ENCODE assay signal across 11 cellular contexts in genomic region chr2:64951306-64951953, GRCh38.
"Had no signal": no experiment of that assay in that cellular context is flagged by ENCODE, and none has a peak within 500 bp of the region (broad histone marks: within the 10 kb centered on the region; RNA-seq: fewer than 3 reads in every experiment).

No MANE protein-coding gene starts in this region.

- H3K27me3 ChIP-seq: ovary had no signal

- H3K27ac ChIP-seq: left ventricle myocardium inferior, ovary had no signal

- H3K36me3 ChIP-seq: left ventricle myocardium inferior, ovary had no signal

- H3K4me3 ChIP-seq: left ventricle myocardium inferior, ovary had no signal

- DNase-seq: activated CD4-positive, alpha-beta T cell treated with anti-CD3 and anti-CD28 coated beads, Interleukin-2, amount 50 U/mL, for 1 hour; activated gamma-delta T cell treated with Interleukin-2 at 50 U/mL for 16 hours; activated naive CD8-positive, alpha-beta T cell treated with anti-CD3 and anti-CD28 coated beads, Interleukin-2, amount 10 ng/mL, durations not matched to agents 7 days and 5 days; activated T-cell treated with anti-CD3 and anti-CD28 coated beads, Interleukin-2, amount 50 U/mL, for 24 hours; kidney; left ventricle myocardium inferior; mesendoderm; ovary; stimulated activated CD4-positive, alpha-beta T cell treated with anti-CD3 and anti-CD28 coated beads, Interleukin-2, amount 100 ng/mL, for 48 hours; T-helper 2 cell had no signal

- FAIRE-seq: endometrium, kidney had no signal

- H3K9me3 ChIP-seq: ovary had no signal
